ENCODE assay signal across 15 cellular contexts in genomic region chr15:52428297-52428696, GRCh38.
A peak's percentile ranks its signal among the peaks of the same experiment; 100 is the strongest.
DNase-seq lines count a peak whose midpoint lies in the region; ATAC-seq, FAIRE-seq and TF ChIP-seq lines count a peak whose summit lies in the region.
"Had no signal": no experiment of that assay in that cellular context is flagged by ENCODE, and none has a peak within 500 bp of the region (broad histone marks: within the 10 kb centered on the region; RNA-seq: fewer than 3 reads in every experiment).

No MANE protein-coding gene starts in this region.

- DNase-seq in AG10803 (ENCODE audit: low read depth) (peak; percentile 18), RPMI7951 (ENCODE audit: low read depth) (peak; percentile 10), fibroblast of villous mesenchyme (ENCODE audit: low read depth) (peak; percentile 91), omental fat pad (ENCODE audit: low spot score) (no peak), GM03348 (ENCODE audit: low spot score) (no peak), occipital lobe (lab: John Stamatoyannopoulos, UW) (no peak), WTC11 (ENCODE audit: low spot score) (no peak), H54 (ENCODE audit: insufficient read length, low spot score) (no peak)
- DNase-seq: DMS153, NCI-H1092 treated with DMSO at 0.1 percent for 48 hours, NCI-H1694 treated with DMSO at 0.1 percent for 48 hours, NCI-H446, NCI-H748 treated with DMSO at 0.1 percent for 48 hours had no signal

- FAIRE-seq in H54 (lab: Jason Lieb, UNC): no peak

- TF ChIP-seq CTCF in AG10803 (conservative IDR thresholded peaks at IDR 0.05; ENCODE audit: low read length) (no peak), fibroblast of villous mesenchyme (IDR thresholded peaks at IDR 0.05; ENCODE audit: insufficient read depth, low read depth, low read length) (no peak), omental fat pad (IDR thresholded peaks at IDR 0.05) (no peak), WTC11 (IDR thresholded peaks at IDR 0.05) (no peak)

- H3K4me1 Mint-ChIP-seq in WTC11: no peaks in the 10 kb centered on the region

- no peaks in the 10 kb centered on the region for H3K27me3 Mint-ChIP-seq in WTC11 (ENCODE audit: low read depth)

- H3K4me3 ChIP-seq in AG10803 (ENCODE audit: low read length): no peak overlapping the region
- no peak overlapping the region for H3K4me3 ChIP-seq in fibroblast of villous mesenchyme (ENCODE audit: low read depth, low read length)
- H3K4me3 ChIP-seq: GM23248, MG63 had no signal

- H3K27ac Mint-ChIP-seq in WTC11: no peak overlapping the region

- POLR2A ChIA-PET in WTC11 (lab: Charles Lee): interaction anchor here (0.6 kb wide), 1 partner anchor 100 kb away, joined by 3 read pairs; the partner anchor contains the start of gene MYO5A

- ATAC-seq in omental fat pad (ENCODE audit: low FRiP score) (peak; percentile 46), WTC11 (no peak)

- CTCF ChIA-PET in WTC11 (lab: Charles Lee): no interaction called here

- 0 out of 2 replicates have a peak, but pooled peaks cover 3% of the 10 kb centered on the region for H3K36me3 Mint-ChIP-seq in WTC11

- H3K9me3 Mint-ChIP-seq in WTC11: no peaks in the 10 kb centered on the region

- TF ChIP-seq POLR2A in H54 (IDR thresholded peaks at IDR 0.05; ENCODE audit: low read depth, low read length): no peak

- H3K4me3 Mint-ChIP-seq in WTC11: no peak overlapping the region

TF ChIP-seq in WTC11, 78 proteins besides CTCF, POLR2A, EP300 and RAD21:
- TF ChIP-seq SOX15 (CRISPR knock-in tag; IDR thresholded peaks at IDR 0.05) (no peak), ZNF423 (CRISPR knock-in tag; IDR thresholded peaks at IDR 0.05) (no peak), MAX (CRISPR knock-in tag; IDR thresholded peaks at IDR 0.05) (no peak), TEAD1 (CRISPR knock-in tag; IDR thresholded peaks at IDR 0.05) (no peak), TEAD4 (CRISPR knock-in tag; IDR thresholded peaks at IDR 0.05) (no peak), SP1 (CRISPR knock-in tag; conservative IDR thresholded peaks at IDR 0.05) (no peak), OVOL2 (CRISPR knock-in tag; IDR thresholded peaks at IDR 0.05; ENCODE audit: borderline replicate concordance) (no peak)

Comparison
In these comparisons a context has a peak if more than half of its experiments do, and no peak if none do; other contexts are left out.
1. DNase-seq: peak in AG10803 (single experiment), RPMI7951 (single experiment) and fibroblast of villous mesenchyme (single experiment); none in omental fat pad (single experiment), GM03348 (single experiment), occipital lobe (single experiment), WTC11 (single experiment) and H54 (single experiment).